ENCODE assay signal across 12 cellular contexts in genomic region chr7:130350945-130351663, GRCh38. TPM values are rescaled to one million over a fixed set of nuclear protein-coding genes. Genes with fewer than 3 reads are reported as not detected.
DNase-seq lines count a peak whose midpoint lies in the region; ATAC-seq, FAIRE-seq and TF ChIP-seq lines count a peak whose summit lies in the region.
"Had no signal": no experiment of that assay in that cellular context is flagged by ENCODE, and none has a peak within 500 bp of the region (broad histone marks: within the 10 kb centered on the region; RNA-seq: fewer than 3 reads in every experiment).

No MANE protein-coding gene starts in this region.

- H3K4me1 ChIP-seq in NT2/D1 (ENCODE audit: insufficient read depth, insufficient read length), result peaks cover 9% of the 10 kb centered on the region

- H3K4me3 ChIP-seq in NT2/D1 (ENCODE audit: insufficient read length, low read depth), result no peak overlapping the region
- no peak overlapping the region for H3K4me3 ChIP-seq in fibroblast of mammary gland (ENCODE audit: control insufficient read depth, low read depth, low read length)
- H3K4me3 ChIP-seq: ovary had no signal

- H3K27me3 ChIP-seq in NT2/D1 (ENCODE audit: insufficient read depth, insufficient read length), result no peaks in the 10 kb centered on the region
- H3K27me3 ChIP-seq: ovary had no signal

- no peak for FAIRE-seq in HTR-8/SVneo (lab: Jason Lieb, UNC)
- FAIRE-seq: H54 had no signal

- TF ChIP-seq CTCF in fibroblast of mammary gland (conservative IDR thresholded peaks at IDR 0.05; ENCODE audit: control insufficient read depth, insufficient read depth, low read depth, low read length), result no peak

- H3K27ac ChIP-seq in substantia nigra (ENCODE audit: low read depth, low read length, poor library complexity, severe bottlenecking), result no peak overlapping the region

- ATAC-seq in GM21529 (IDR thresholded peaks at IDR 0.05; ENCODE audit: unreplicated experiment) (peak; percentile 57), sciatic nerve (peak; percentile 22)

- DNase-seq in NT2/D1 (ENCODE audit: low read depth, low spot score) (no peak), fibroblast of mammary gland (ENCODE audit: low read depth) (peak; percentile 46), sciatic nerve (ENCODE audit: low spot score) (no peak), RKO (ENCODE audit: low spot score) (no peak), NCI-H1930 (lab: John Stamatoyannopoulos, UW) (no peak), HTR-8/SVneo (ENCODE audit: insufficient read length, low spot score) (no peak), substantia nigra (lab: John Stamatoyannopoulos, UW) (no peak)
- DNase-seq: activated gamma-delta T cell treated with Interleukin-2 at 50 U/mL for 16 hours had no signal

- H3K9me3 ChIP-seq in NT2/D1 (ENCODE audit: insufficient read depth, low read length), result no peaks in the 10 kb centered on the region
- H3K9me3 ChIP-seq: ovary had no signal

- H3K9ac ChIP-seq in NT2/D1 (ENCODE audit: insufficient read length, low read depth), result peak overlapping the region; percentile 27

- no peaks in the 10 kb centered on the region for H3K36me3 ChIP-seq in NT2/D1 (ENCODE audit: insufficient read depth, insufficient read length, low read length)
- H3K36me3 ChIP-seq: ovary had no signal

- intact Hi-C loops in sciatic nerve (cut with DNase I), result no loop called here

RNA-seq across cellular contexts. Expression of gene CPA5, which starts 6.5 kb away (rescaled TPM):
- total RNA-seq in sciatic nerve, result not detected
- total RNA-seq: HT1080, ovary had no signal

RNA-seq across cellular contexts. Expression of gene CPA1, which starts 29.2 kb away (rescaled TPM):
- 4.1 TPM for total RNA-seq in sciatic nerve
- total RNA-seq: HT1080 had no signal

RNA-seq across cellular contexts. Expression of gene CPA4, which starts 58.1 kb away (rescaled TPM):
- total RNA-seq in sciatic nerve, result 2.3 TPM
